1 cellular context compared by ENCODE assay signal in genomic region chr3:152200476-152201422, GRCh38.
TF ChIP-seq lines count a peak whose summit lies in the region.

No MANE protein-coding gene starts in this region.

TF ChIP-seq in GM12878, 131 proteins besides CTCF, POLR2A, EP300 and RAD21 (continued from another document):
- TF ChIP-seq POLR2AphosphoS2 (IDR thresholded peaks at IDR 0.05; ENCODE audit: low read depth, low read length) (no peak), SMAD5 (IDR thresholded peaks at IDR 0.05; ENCODE audit: low read depth) (no peak), NRF1 (conservative IDR thresholded peaks at IDR 0.05; ENCODE audit: low read depth, low read length) (no peak), ZNF24 (IDR thresholded peaks at IDR 0.05) (peak; percentile 15; the same call in 1 of the 2 replicates), SRF (IDR thresholded peaks at IDR 0.05; ENCODE audit: low read depth in 2 of 2, low read length in 2 of 2) (no peak), ZNF622 (IDR thresholded peaks at IDR 0.05) (no peak), CUX1 (IDR thresholded peaks at IDR 0.05; ENCODE audit: insufficient replicate concordance, low read depth, low read length) (no peak), TBL1XR1 (IDR thresholded peaks at IDR 0.05; ENCODE audit: low read depth, low read length) (no peak; the same call in 1 of the 2 replicates), NFIC (IDR thresholded peaks at IDR 0.05; ENCODE audit: low read depth, low read length) (0 out of 2 replicates have a peak, but pooled peaks have one; percentile 53), SUPT20H (IDR thresholded peaks at IDR 0.05; ENCODE audit: borderline replicate concordance, control insufficient read depth, low read depth, low read length) (no peak), CHD1 (IDR thresholded peaks at IDR 0.05; ENCODE audit: low read depth, low read length) (no peak), SMAD1 (IDR thresholded peaks at IDR 0.05; ENCODE audit: low read depth, partially characterized antibody) (no peak), RAD51 (IDR thresholded peaks at IDR 0.05) (no peak), ZNF217 (IDR thresholded peaks at IDR 0.05) (no peak), NKRF (conservative IDR thresholded peaks at IDR 0.05) (no peak), IRF4 (IDR thresholded peaks at IDR 0.05; ENCODE audit: low read depth, low read length) (no peak), FOXM1 (IDR thresholded peaks at IDR 0.05; ENCODE audit: low read depth, low read length) (no peak), RUNX3 (IDR thresholded peaks at IDR 0.05; ENCODE audit: low read length) (0 out of 2 replicates have a peak, but pooled peaks have one; percentile 17)
- TF ChIP-seq, protein P1, sequence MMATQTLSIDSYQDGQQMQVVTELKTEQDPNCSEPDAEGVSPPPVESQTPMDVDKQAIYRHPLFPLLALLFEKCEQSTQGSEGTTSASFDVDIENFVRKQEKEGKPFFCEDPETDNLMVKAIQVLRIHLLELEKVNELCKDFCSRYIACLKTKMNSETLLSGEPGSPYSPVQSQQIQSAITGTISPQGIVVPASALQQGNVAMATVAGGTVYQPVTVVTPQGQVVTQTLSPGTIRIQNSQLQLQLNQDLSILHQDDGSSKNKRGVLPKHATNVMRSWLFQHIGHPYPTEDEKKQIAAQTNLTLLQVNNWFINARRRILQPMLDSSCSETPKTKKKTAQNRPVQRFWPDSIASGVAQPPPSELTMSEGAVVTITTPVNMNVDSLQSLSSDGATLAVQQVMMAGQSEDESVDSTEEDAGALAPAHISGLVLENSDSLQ (IDR thresholded peaks at IDR 0.05), result 0 out of 2 replicates have a peak, but pooled peaks have one; percentile 12
